ENCODE assay signal across 12 cellular contexts in genomic region chr14:100058777-100059432, GRCh38. TPM values are rescaled to one million over a fixed set of nuclear protein-coding genes. Genes with fewer than 3 reads are reported as not detected.
DNase-seq lines count a peak whose midpoint lies in the region; ATAC-seq and TF ChIP-seq lines count a peak whose summit lies in the region.
"Had no signal": no experiment of that assay in that cellular context is flagged by ENCODE, and none has a peak within 500 bp of the region (broad histone marks: within the 10 kb centered on the region; RNA-seq: fewer than 3 reads in every experiment).

No MANE protein-coding gene starts in this region.

- H3K36me3 ChIP-seq in Loucy (ENCODE audit: insufficient read depth, low read length) (no peaks in the 10 kb centered on the region), SJCRH30 (no peaks in the 10 kb centered on the region)
- H3K36me3 ChIP-seq: ovary had no signal

- no peak for TF ChIP-seq CTCF in Loucy (conservative IDR thresholded peaks at IDR 0.05; ENCODE audit: low read length)

- H3K27me3 Mint-ChIP-seq in activated CD4-positive, alpha-beta T cell treated with anti-CD3 and anti-CD28 coated beads, Interleukin-2, amount 10 ng/mL, durations not matched to agents 24 days and 14 days = no peaks in the 10 kb centered on the region
- no peaks in the 10 kb centered on the region for H3K27me3 Mint-ChIP-seq in natural killer cell treated with Interleukin-12 subunit alpha and Interleukin-12 subunit beta and Interleukin-15 and Interleukin-18, amount 100 ng/mL, for 72 hours

- H4K20me1 ChIP-seq in Loucy (ENCODE audit: insufficient read depth, low read length, poor library complexity, severe bottlenecking) = peaks cover 6% of the 10 kb centered on the region

- H3K9me2 ChIP-seq in Loucy (replicated peaks; ENCODE audit: low read depth, low read length) = no peaks in the 10 kb centered on the region

- no peaks in the 10 kb centered on the region for H3K9me3 Mint-ChIP-seq in activated CD4-positive, alpha-beta T cell treated with anti-CD3 and anti-CD28 coated beads, Interleukin-2, amount 10 ng/mL, durations not matched to agents 24 days and 14 days
- H3K9me3 Mint-ChIP-seq in natural killer cell treated with Interleukin-12 subunit alpha and Interleukin-12 subunit beta and Interleukin-15 and Interleukin-18, amount 100 ng/mL, for 72 hours = no peaks in the 10 kb centered on the region

- DNase-seq in activated CD4-positive, alpha-beta T cell treated with anti-CD3 and anti-CD28 coated beads, Interleukin-2, amount 10 ng/mL, durations not matched to agents 24 days and 14 days = no peak
- no peak for DNase-seq in activated CD4-positive, alpha-beta T cell treated with anti-CD3 and anti-CD28 coated beads, Interleukin-2, amount 50 U/mL, for 48 hours
- no peak for DNase-seq in natural killer cell treated with Interleukin-12 subunit alpha and Interleukin-12 subunit beta and Interleukin-15 and Interleukin-18, amount 100 ng/mL, for 72 hours (ENCODE audit: low spot score)
- DNase-seq in DMS 273 (lab: John Stamatoyannopoulos, UW; ENCODE audit: unreplicated experiment) (no peak), occipital lobe (lab: John Stamatoyannopoulos, UW) (no peak), SJCRH30 (no peak)
- DNase-seq: NCI-H1092 treated with DMSO at 0.1 percent for 48 hours, ovary, SW 1271 had no signal

- H3K36me3 Mint-ChIP-seq in activated CD4-positive, alpha-beta T cell treated with anti-CD3 and anti-CD28 coated beads, Interleukin-2, amount 10 ng/mL, durations not matched to agents 24 days and 14 days (ENCODE audit: low read depth) = peaks cover 16% of the 10 kb centered on the region
- no peaks in the 10 kb centered on the region for H3K36me3 Mint-ChIP-seq in natural killer cell treated with Interleukin-12 subunit alpha and Interleukin-12 subunit beta and Interleukin-15 and Interleukin-18, amount 100 ng/mL, for 72 hours

- no peak overlapping the region for H3K27ac ChIP-seq in SJCRH30
- H3K27ac ChIP-seq: A549, ovary had no signal

- H3K27ac Mint-ChIP-seq in activated CD4-positive, alpha-beta T cell treated with anti-CD3 and anti-CD28 coated beads, Interleukin-2, amount 10 ng/mL, durations not matched to agents 24 days and 14 days = peak overlapping the region; percentile 83
- H3K27ac Mint-ChIP-seq in natural killer cell treated with Interleukin-12 subunit alpha and Interleukin-12 subunit beta and Interleukin-15 and Interleukin-18, amount 100 ng/mL, for 72 hours = peak overlapping the region; percentile 93 to 99

- H3K4me3 ChIP-seq in Loucy (ENCODE audit: low read length, poor library complexity, severe bottlenecking) (no peak overlapping the region), SJCRH30 (no peak overlapping the region)
- H3K4me3 ChIP-seq: A549, ovary had no signal

- no peaks in the 10 kb centered on the region for H3K9me3 ChIP-seq in Loucy (ENCODE audit: insufficient read depth, low read depth, low read length)
- peaks cover 7% of the 10 kb centered on the region for H3K9me3 ChIP-seq in SJCRH30 (replicated peaks)
- H3K9me3 ChIP-seq: A549, ovary had no signal

- peaks cover 70% of the 10 kb centered on the region for H3K4me1 ChIP-seq in Loucy (ENCODE audit: insufficient read depth, low read length, poor library complexity, severe bottlenecking)
- no peaks in the 10 kb centered on the region for H3K4me1 ChIP-seq in SJCRH30
- H3K4me1 ChIP-seq: A549 had no signal

- intact Hi-C loops in activated CD4-positive, alpha-beta T cell treated with anti-CD3 and anti-CD28 coated beads, Interleukin-2, amount 10 ng/mL, durations not matched to agents 24 days and 14 days (cut with micrococcal nuclease) = no loop called here

- H3K27me3 ChIP-seq in Loucy (ENCODE audit: insufficient read depth, low read length, poor library complexity, severe bottlenecking) (no peaks in the 10 kb centered on the region), SJCRH30 (no peaks in the 10 kb centered on the region)
- H3K27me3 ChIP-seq: ovary had no signal

- peaks cover 4% of the 10 kb centered on the region for H3F3A ChIP-seq in Loucy (ENCODE audit: low read depth)

- ATAC-seq in GM21825 (IDR thresholded peaks at IDR 0.05; ENCODE audit: unreplicated experiment) = peak; percentile 72
- ATAC-seq in natural killer cell treated with Interleukin-12 subunit alpha and Interleukin-12 subunit beta and Interleukin-15 and Interleukin-18, amount 100 ng/mL, for 72 hours = peak in 1 of 2 donors; percentile 53
- ATAC-seq: A549 had no signal

- H3K9ac ChIP-seq in Loucy (ENCODE audit: low read depth, low read length, poor library complexity, severe bottlenecking) = peak overlapping the region; percentile 2

- peaks cover 93% of the 10 kb centered on the region for H3K79me2 ChIP-seq in Loucy (ENCODE audit: insufficient read depth, low read length)

- H3K4me1 Mint-ChIP-seq in activated CD4-positive, alpha-beta T cell treated with anti-CD3 and anti-CD28 coated beads, Interleukin-2, amount 10 ng/mL, durations not matched to agents 24 days and 14 days = peaks cover 69% of the 10 kb centered on the region
- peaks cover 63 to 83% of the 10 kb centered on the region in 2 donors for H3K4me1 Mint-ChIP-seq in natural killer cell treated with Interleukin-12 subunit alpha and Interleukin-12 subunit beta and Interleukin-15 and Interleukin-18, amount 100 ng/mL, for 72 hours (ENCODE audit: low read depth in 2 of 2)

- no peak overlapping the region for H3K4me2 ChIP-seq in Loucy (ENCODE audit: low read depth, low read length, poor library complexity, severe bottlenecking)
- H3K4me2 ChIP-seq: A549 had no signal

- H2AFZ ChIP-seq in Loucy (ENCODE audit: low read length) = no peak overlapping the region

- peak overlapping the region; percentile 79 for H3K4me3 Mint-ChIP-seq in activated CD4-positive, alpha-beta T cell treated with anti-CD3 and anti-CD28 coated beads, Interleukin-2, amount 10 ng/mL, durations not matched to agents 24 days and 14 days
- H3K4me3 Mint-ChIP-seq in natural killer cell treated with Interleukin-12 subunit alpha and Interleukin-12 subunit beta and Interleukin-15 and Interleukin-18, amount 100 ng/mL, for 72 hours = peak overlapping the region; percentile 82

RNA-seq across cellular contexts. Expression of gene EVL, which starts 6.3 kb away (rescaled TPM):
- total RNA-seq in activated CD4-positive, alpha-beta T cell treated with anti-CD3 and anti-CD28 coated beads, Interleukin-2, amount 10 ng/mL, durations not matched to agents 24 days and 14 days = 268 and 285 TPM in 2 replicates
- 100 to 1,000 TPM; 109 to 232 TPM for total RNA-seq in natural killer cell treated with Interleukin-12 subunit alpha and Interleukin-12 subunit beta and Interleukin-15 and Interleukin-18, amount 100 ng/mL, for 72 hours
- total RNA-seq in occipital lobe = 76.1 TPM
- total RNA-seq in SJCRH30 (2014; rRNA removed; shearing (Covaris generic)) = 27.1 and 31.5 TPM in 2 replicates
